In genomic region chr5:141672856-141673813, GRCh38 we compare ENCODE assay signal across 2 cellular contexts.
TF ChIP-seq lines count a peak whose summit lies in the region.

No MANE protein-coding gene starts in this region.

TF ChIP-seq in GM23338, 12 proteins besides CTCF, POLR2A, EP300 and RAD21:
- TF ChIP-seq REST (IDR thresholded peaks at IDR 0.05; ENCODE audit: unreplicated experiment), result no peak
- no peak for TF ChIP-seq ZNF462 (CRISPR knock-in tag; IDR thresholded peaks at IDR 0.05)
- TF ChIP-seq POLR2AphosphoS5 (IDR thresholded peaks at IDR 0.05; ENCODE audit: low read depth), result 0 out of 2 replicates have a peak, but pooled peaks have one; percentile 10
- no peak for TF ChIP-seq STAT1 (IDR thresholded peaks at IDR 0.05; ENCODE audit: unreplicated experiment)
- TF ChIP-seq ETS1 (IDR thresholded peaks at IDR 0.05), result no peak
- TF ChIP-seq NANOG (IDR thresholded peaks at IDR 0.05; ENCODE audit: borderline replicate concordance), result no peak
- peak; percentile 40; the same call in 1 of the 2 replicates for TF ChIP-seq CREB1 (CRISPR knock-in tag; IDR thresholded peaks at IDR 0.05; ENCODE audit: low read depth)

TF ChIP-seq in IMR-90, 13 proteins besides CTCF, POLR2A, EP300 and RAD21:
- no peak for TF ChIP-seq CHD1 (IDR thresholded peaks at IDR 0.05; ENCODE audit: low read depth, low read length)
- TF ChIP-seq BHLHE40 (IDR thresholded peaks at IDR 0.05; ENCODE audit: low read depth, low read length), result no peak
